In the genomic region with DNA sequence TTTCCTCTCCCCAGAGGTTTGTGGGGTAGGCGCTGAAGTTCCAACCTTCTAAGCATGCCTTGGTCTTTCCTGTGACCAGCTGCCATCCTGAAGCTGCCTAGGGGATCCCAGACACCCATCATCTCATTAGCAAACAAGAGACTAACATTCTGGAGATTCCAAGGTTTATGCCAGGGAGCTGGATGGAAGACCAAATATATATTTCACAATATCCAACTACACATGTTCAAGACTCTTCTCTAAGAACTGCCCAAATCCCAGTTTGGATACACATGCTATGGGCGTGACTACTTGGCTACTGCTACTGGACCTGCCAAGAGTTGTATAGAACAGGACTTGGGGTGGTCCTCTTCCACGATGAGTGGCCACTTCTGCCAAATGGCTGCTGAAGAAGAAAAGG, we compare ENCODE assay signal across 23 cellular contexts.
"Had no signal": no experiment of that assay in that cellular context is flagged by ENCODE, and none has a peak within 500 bp of the region (broad histone marks: within the 10 kb centered on the region; RNA-seq: fewer than 3 reads in every experiment).

No MANE protein-coding gene starts in this region.

- H3K27ac ChIP-seq: SJCRH30 had no signal

- DNase-seq: IMR-90, Karpas-422, KG1, MG63, NCI-H1092, NCI-H1105 treated with DMSO at 0.1 percent for 48 hours, NCI-H1417 treated with DMSO at 0.1 percent for 48 hours, NCI-H146, NCI-H1694 treated with DMSO at 0.1 percent for 48 hours, NCI-H1930, NCI-H2081 treated with DMSO at 0.1 percent for 48 hours, NCI-H2171, NCI-H226, NCI-H446, NCI-H510A, NCI-H524 treated with DMSO at 0.1 percent for 48 hours, NCI-H69, NCI-H774, RPMI8226, SHP77 treated with DMSO at 0.1 percent for 48 hours, SJCRH30 had no signal

- H3K36me3 ChIP-seq: MG63, SJCRH30 had no signal

- H3K4me1 ChIP-seq: SJCRH30 had no signal

- H3K27me3 ChIP-seq: MG63, SJCRH30 had no signal

- ATAC-seq: HepG2, SK-N-SH treated with all-trans-retinoic acid at 6 μM for 48 hours had no signal

- H3K9me3 ChIP-seq: MG63, SJCRH30 had no signal

- H3K4me3 ChIP-seq: MG63, SJCRH30 had no signal
